8 cellular contexts compared by ENCODE assay signal in genomic region chr11:119421941-119422504, GRCh38. TPM values are rescaled to one million over a fixed set of nuclear protein-coding genes. Genes with fewer than 3 reads are reported as not detected.
DNase-seq lines count a peak whose midpoint lies in the region; ATAC-seq, FAIRE-seq and TF ChIP-seq lines count a peak whose summit lies in the region.

No MANE protein-coding gene starts in this region.

- H3K27ac ChIP-seq in heart left ventricle (peak overlapping the region in 3 of 12 donors; percentile 37 to 63 (median 60)), temporal lobe (ENCODE audit: low read depth, low read length) (peak overlapping the region; percentile 69)

- peaks cover 5 to 54% (median 33%) of the 10 kb centered on the region in 9 donors for H3K27me3 ChIP-seq in heart left ventricle
- H3K27me3 ChIP-seq in adipocyte (replicated peaks; ENCODE audit: control insufficient read depth, insufficient read depth, low read length): no peaks in the 10 kb centered on the region

- FAIRE-seq in RCC 7860 (lab: Jason Lieb, UNC): no peak

- H3K9me3 ChIP-seq in heart left ventricle (no peaks in the 10 kb centered on the region), adipocyte (ENCODE audit: control insufficient read depth, low read length) (no peaks in the 10 kb centered on the region)

- intact Hi-C loops in heart left ventricle (cut with DNase I) (no loop called here), Right ventricle myocardium superior (cut with DNase I) (no loop called here)

- ATAC-seq in heart left ventricle (peak in 1 of 4 donors; percentile 32), Right ventricle myocardium superior (ENCODE audit: poor library complexity) (no peak)

- H3K36me3 ChIP-seq in heart left ventricle (no peaks in the 10 kb centered on the region), adipocyte (ENCODE audit: control insufficient read depth, insufficient read depth, low read length, severe bottlenecking) (peaks cover 25% of the 10 kb centered on the region)

- H3K4me3 ChIP-seq in heart left ventricle: peak overlapping the region in 11 of 12 donors; percentile 16 to 69 (median 57)
- peak overlapping the region; percentile 85 for H3K4me3 ChIP-seq in adipocyte (ENCODE audit: low read length)

- DNase-seq in heart left ventricle (no peak), Right ventricle myocardium superior (no peak), adipocyte (ENCODE audit: low read depth) (peak; percentile 77), kidney glomerular epithelial cell (lab: John Stamatoyannopoulos, UW) (peak; percentile 35), NCI-H2107 (lab: John Stamatoyannopoulos, UW) (no peak), RCC 7860 (ENCODE audit: low spot score) (no peak)
- DNase-seq in central memory CD4-positive, alpha-beta T cell: no peak

- no peak for TF ChIP-seq CTCF in heart left ventricle (IDR thresholded peaks at IDR 0.05)

- H3K9ac ChIP-seq in adipocyte (ENCODE audit: low read length): peak overlapping the region; percentile 95

- H3K4me1 ChIP-seq in heart left ventricle (peaks cover 0 to 28% (median 16%) of the 10 kb centered on the region in 12 donors), adipocyte (ENCODE audit: control insufficient read depth, insufficient read depth, low read length) (peaks cover 50% of the 10 kb centered on the region)

- 0 to 1% (median 0%) methylated on average over 24 to 28 of the region's 28 CpGs for WGBS in heart left ventricle, 4 donors

- TF ChIP-seq POLR2A in heart left ventricle (IDR thresholded peaks at IDR 0.05): no peak

RNA-seq across cellular contexts. Expression of gene THY1, which starts 0.9 kb away (rescaled TPM):
- total RNA-seq in heart left ventricle (10 to 100 TPM in 2 of 9 donors, 1 to 10 TPM in 6, not detected in 1; 1.1 to 57.8 (median 5.8) TPM), Right ventricle myocardium superior (1.5 TPM), temporal lobe (21.4 TPM)
- 10 to 100 TPM in 1 of 2 donors, under 1 TPM in 1; 0.80 to 16.7 TPM for polyA plus RNA-seq in heart left ventricle

RNA-seq across cellular contexts. Expression of gene USP2, which starts 40.5 kb away (rescaled TPM):
- 100 to 1,000 TPM in 7 of 9 donors, 10 to 100 TPM in 2; 53.7 to 138 (median 108) TPM for total RNA-seq in heart left ventricle
- polyA plus RNA-seq in heart left ventricle: 10 to 100 TPM; 62.3 to 79.9 TPM
- 136 TPM for total RNA-seq in Right ventricle myocardium superior
- total RNA-seq in temporal lobe: 0.74 TPM

Comparison
In these comparisons a context has a peak if more than half of its experiments do, and no peak if none do; other contexts are left out.
1. DNase-seq: peak in adipocyte (single experiment) and kidney glomerular epithelial cell (single experiment); none in heart left ventricle (0 of 5), Right ventricle myocardium superior (single experiment), central memory CD4-positive, alpha-beta T cell (single experiment), NCI-H2107 (single experiment) and RCC 7860 (single experiment).
2. RNA of gene USP2, which starts 40.5 kb away (total RNA-seq): 136 TPM in Right ventricle myocardium superior (single experiment) and 53.7 to 138 TPM in heart left ventricle; 0.74 TPM in temporal lobe (single experiment); every median in the first group is over 10 times any median in the second.